1 cellular context compared by ENCODE assay signal in genomic region chr17:82022981-82023446, GRCh38.
TF ChIP-seq lines count a peak whose summit lies in the region.

Gene LRRC45, plus strand, starts transcription at chr17:82023305. Its CDS starts 339 bp downstream, at chr17:82023644.

TF ChIP-seq in liver, 16 proteins besides CTCF, POLR2A, EP300 and RAD21 (continued from another document):
- TF ChIP-seq NR2F2 (IDR thresholded peaks at IDR 0.05), result peak; percentile 45
- peak; percentile 97 for TF ChIP-seq SP1 (IDR thresholded peaks at IDR 0.05)
- TF ChIP-seq RXRA (IDR thresholded peaks at IDR 0.05), result peak; percentile 38 to 78
- no peak for TF ChIP-seq HNF4G (IDR thresholded peaks at IDR 0.05)
- no peak for TF ChIP-seq ZBTB33 (IDR thresholded peaks at IDR 0.05)
- TF ChIP-seq JUND (IDR thresholded peaks at IDR 0.05), result no peak
